ENCODE assay signal across 22 cellular contexts in the genomic region with DNA sequence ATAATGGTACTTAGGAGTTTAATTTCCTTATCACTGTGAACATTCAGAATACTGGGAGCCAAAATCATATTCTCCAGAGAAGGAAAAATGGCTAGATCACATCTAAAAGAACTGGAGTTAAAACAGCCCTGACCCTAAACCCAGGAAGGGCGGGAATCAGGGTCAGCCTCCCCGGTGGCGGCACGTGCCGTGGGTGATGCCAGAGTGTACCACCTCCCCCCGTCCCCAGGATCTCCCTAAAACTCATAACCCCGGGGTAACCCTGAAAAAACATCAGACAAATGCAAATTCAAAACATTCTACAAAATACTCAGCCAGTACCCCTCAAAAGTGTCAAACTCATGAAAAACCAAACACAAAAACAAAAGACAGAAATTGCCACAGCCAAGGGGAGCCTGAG.
"Had no signal": no experiment of that assay in that cellular context is flagged by ENCODE, and none has a peak within 500 bp of the region (broad histone marks: within the 10 kb centered on the region; RNA-seq: fewer than 3 reads in every experiment).

No MANE protein-coding gene starts in this region.

- FAIRE-seq: islet of Langerhans, pancreas had no signal

- ATAC-seq: gastrocnemius medialis; heart right ventricle; left lobe of liver; naive thymus-derived CD4-positive, alpha-beta T cell; pancreas; right cardiac atrium had no signal

- H3K4me1 ChIP-seq: pancreas had no signal

- H3K36me3 ChIP-seq: esophagus muscularis mucosa, gastrocnemius medialis, pancreas, stomach, thoracic aorta, upper lobe of left lung had no signal

- H3K27ac ChIP-seq: epithelial cell of prostate, esophagus muscularis mucosa, gastrocnemius medialis, heart right ventricle, pancreas, stomach, thoracic aorta, upper lobe of left lung had no signal

- H3K4me1 Mint-ChIP-seq: neural crest cell had no signal

- H3K4me3 Mint-ChIP-seq: central memory CD8-positive, alpha-beta T cell; naive thymus-derived CD4-positive, alpha-beta T cell; neural crest cell had no signal

- DNase-seq: effector memory CD4-positive, alpha-beta T cell; heart right ventricle; hypothalamus; kidney glomerular epithelial cell; mesendoderm; naive thymus-derived CD4-positive, alpha-beta T cell; stimulated activated naive CD4-positive, alpha-beta T cell; substantia nigra had no signal

- H3K27me3 ChIP-seq: gastrocnemius medialis, pancreas, stomach, upper lobe of left lung had no signal

- H3K27me3 Mint-ChIP-seq: central memory CD8-positive, alpha-beta T cell; naive thymus-derived CD4-positive, alpha-beta T cell had no signal

- H3K4me3 ChIP-seq: esophagus muscularis mucosa, gastrocnemius medialis, heart right ventricle, lung, pancreas, stomach, thoracic aorta, upper lobe of left lung had no signal

- H3K9me3 ChIP-seq: gastrocnemius medialis, pancreas, thoracic aorta had no signal

- H3K27ac Mint-ChIP-seq: naive thymus-derived CD4-positive, alpha-beta T cell; progenitor cell of endocrine pancreas had no signal
